Comparison of ENCODE assay signal across 9 cellular contexts in genomic region chr17:79799538-79800324, GRCh38. TPM values are rescaled to one million over a fixed set of nuclear protein-coding genes. Genes with fewer than 3 reads are reported as not detected.
DNase-seq lines count a peak whose midpoint lies in the region; ATAC-seq and TF ChIP-seq lines count a peak whose summit lies in the region.
"Had no signal": no experiment of that assay in that cellular context is flagged by ENCODE, and none has a peak within 500 bp of the region (broad histone marks: within the 10 kb centered on the region; RNA-seq: fewer than 3 reads in every experiment).

No MANE protein-coding gene starts in this region.

- H2BK5ac ChIP-seq in H9 (ENCODE audit: insufficient read length, low read length): no peak overlapping the region

- H3K4me2 ChIP-seq in H9 (ENCODE audit: insufficient read depth, insufficient read length, low read length): no peak overlapping the region

- DNase-seq in CD14-positive monocyte (ENCODE audit: low spot score) (no peak), H9 (peak; percentile 45), activated B cell treated with CpG ODN at 0.5 μM for 24 hours (no peak), memory B cell (ENCODE audit: low spot score in 2 of 2) (no peak), KG1 (lab: John Stamatoyannopoulos, UW) (no peak), NCI-H226 (no peak), left ventricle myocardium superior (no peak)

- H3T11ph ChIP-seq in H9 (ENCODE audit: low read length): no peak overlapping the region

- peaks cover 12% of the 10 kb centered on the region for H3K23me2 ChIP-seq in H9 (ENCODE audit: insufficient read length, low read depth, low read length, poor library complexity, severe bottlenecking)

- H3K36me3 Mint-ChIP-seq in CD14-positive monocyte: peaks cover 24 to 37% of the 10 kb centered on the region in 2 donors
- peaks cover 0 to 1% (median 0%) of the 10 kb centered on the region in 3 experiments; a peak in 1 of 7 replicates for H3K36me3 Mint-ChIP-seq in H9 (ENCODE audit: insufficient read depth in 1 of 3, low read depth in 3 of 3)
- peaks cover 4% of the 10 kb centered on the region for H3K36me3 Mint-ChIP-seq in activated B cell treated with CpG ODN at 0.5 μM for 24 hours (ENCODE audit: low read depth)
- H3K36me3 Mint-ChIP-seq in memory B cell: peaks cover 9% of the 10 kb centered on the region

- no peak overlapping the region for H3K23ac ChIP-seq in H9 (ENCODE audit: insufficient read length, low read depth, low read length)

- H4K8ac ChIP-seq in H9 (replicated peaks; ENCODE audit: insufficient read length, low read depth, low read length): no peak overlapping the region

- peaks cover 6 to 48% (median 41%) of the 10 kb centered on the region in 7 donors for H3K9me3 Mint-ChIP-seq in CD14-positive monocyte
- H3K9me3 Mint-ChIP-seq in H9: peaks cover 4 to 15% of the 10 kb centered on the region in 2 experiments; a peak in 4 of 5 replicates
- no peaks in the 10 kb centered on the region for H3K9me3 Mint-ChIP-seq in activated B cell treated with CpG ODN at 0.5 μM for 24 hours
- peaks cover 5% of the 10 kb centered on the region for H3K9me3 Mint-ChIP-seq in memory B cell

- no peak overlapping the region for H3K9ac ChIP-seq in H9 (ENCODE audit: extremely low read depth, insufficient read length, low read length)

- H3K4me1 Mint-ChIP-seq in CD14-positive monocyte (peaks cover 62% of the 10 kb centered on the region), H9 (peaks cover 32 to 50% of the 10 kb centered on the region in 2 experiments), activated B cell treated with CpG ODN at 0.5 μM for 24 hours (peaks cover 38% of the 10 kb centered on the region), memory B cell (peaks cover 21% of the 10 kb centered on the region)

- no peak overlapping the region for H4K91ac ChIP-seq in H9 (ENCODE audit: insufficient read length, low read depth, low read length)

- intact Hi-C loops in CD14-positive monocyte (cut with micrococcal nuclease) (loop anchor here (2.0 kb wide), 2 partner anchors 39 to 43 kb away; partner anchors contain the start of gene CBX4 (in 1 of the 2)), activated B cell treated with CpG ODN at 0.5 μM for 24 hours (cut with micrococcal nuclease) (loop anchor here (1.0 to 10.0 kb wide), 5 partner anchors 8 to 1715 kb away; partner anchors contain the start of genes ACTG1, CCDC40 and TBC1D16), left ventricle myocardium superior (cut with micrococcal nuclease) (no loop called here)

- no peak overlapping the region for H3K27ac ChIP-seq in H9 (ENCODE audit: insufficient read length, low read depth, low read length)
- H3K27ac ChIP-seq: SJCRH30 had no signal

- no peak overlapping the region for H2BK120ac ChIP-seq in H9 (ENCODE audit: low read depth, low read length, poor library complexity, severe bottlenecking)

- no peak overlapping the region for H3K14ac ChIP-seq in H9 (ENCODE audit: insufficient read depth, low read length)

- TF ChIP-seq CTCF in CD14-positive monocyte (IDR thresholded peaks at IDR 0.05): no peak
- TF ChIP-seq CTCF in H9 (conservative IDR thresholded peaks at IDR 0.05): no peak
- no peak for TF ChIP-seq CTCF in activated B cell treated with CpG ODN at 0.5 μM for 24 hours (IDR thresholded peaks at IDR 0.05)

- H3K9me3 ChIP-seq in H9 (ENCODE audit: control insufficient read depth, low read depth, low read length): no peaks in the 10 kb centered on the region
- H3K9me3 ChIP-seq: SJCRH30 had no signal

- ATAC-seq in activated B cell treated with CpG ODN at 0.5 μM for 24 hours (ENCODE audit: low read depth): no peak
- ATAC-seq in memory B cell (ENCODE audit: low read depth): no peak
- ATAC-seq in GM21717 (IDR thresholded peaks at IDR 0.05; ENCODE audit: unreplicated experiment): no peak
- ATAC-seq in left ventricle myocardium superior: no peak

- no peak overlapping the region for H3K56ac ChIP-seq in H9 (ENCODE audit: insufficient read length, low read depth, low read length)

- H3K4ac ChIP-seq in H9 (ENCODE audit: low read depth, low read length): no peak overlapping the region

- H3K4me1 ChIP-seq in H9 (ENCODE audit: insufficient read depth, low read length): no peaks in the 10 kb centered on the region

- no peak overlapping the region for H2BK20ac ChIP-seq in H9 (ENCODE audit: low read depth, low read length, poor library complexity, severe bottlenecking)

- H4K20me1 ChIP-seq in H9 (ENCODE audit: control insufficient read depth, insufficient read depth, insufficient read length): no peaks in the 10 kb centered on the region

- no CpG with 5 or more reads among the region's 31 CpGs for WGBS in H9 (ENCODE audit: extremely low coverage, insufficient read length, low lambda C conversion rate)

- peak overlapping the region in 3 of 7 donors; percentile 36 to 70 (median 45) for H3K27ac Mint-ChIP-seq in CD14-positive monocyte
- H3K27ac Mint-ChIP-seq in H9: no peak overlapping the region
- H3K27ac Mint-ChIP-seq in activated B cell treated with CpG ODN at 0.5 μM for 24 hours: peak overlapping the region; percentile 79
- H3K27ac Mint-ChIP-seq in memory B cell: peak overlapping the region; percentile 89

- no peak overlapping the region for H2BK15ac ChIP-seq in H9 (ENCODE audit: low read depth, low read length)

- POLR2A ChIA-PET in activated B cell treated with CpG ODN at 0.5 μM for 24 hours (lab: Charles Lee): interaction anchor here (0.9 to 6.6 kb wide), 5 partner anchors 12 to 40 kb away, joined by 3 to 65 read pairs (median 5); partner anchors contain the start of gene CBX4

- H3K27me3 ChIP-seq in H9 (ENCODE audit: insufficient read depth, low read length): peaks cover 80% of the 10 kb centered on the region

- H2AK5ac ChIP-seq in H9 (ENCODE audit: insufficient read length, low read length): no peak overlapping the region

- H3K79me2 ChIP-seq in H9 (ENCODE audit: insufficient read depth, low read length): no peaks in the 10 kb centered on the region

- no peak overlapping the region for H2BK12ac ChIP-seq in H9 (ENCODE audit: insufficient read length, low read depth, low read length)

- H3K27me3 Mint-ChIP-seq in CD14-positive monocyte (ENCODE audit: low read depth in 3 of 3) (peaks cover 62 to 74% (median 67%) of the 10 kb centered on the region in 3 donors), H9 (ENCODE audit: low read depth) (peaks cover 92% of the 10 kb centered on the region), activated B cell treated with CpG ODN at 0.5 μM for 24 hours (peaks cover 29% of the 10 kb centered on the region), memory B cell (peaks cover 21% of the 10 kb centered on the region)

- H3K18ac ChIP-seq in H9 (ENCODE audit: insufficient read length, low read depth, low read length): no peak overlapping the region

- H4K5ac ChIP-seq in H9 (ENCODE audit: insufficient read length, low read depth, low read length): no peak overlapping the region

- H3K79me1 ChIP-seq in H9 (ENCODE audit: insufficient read depth, low read depth, low read length, poor library complexity, severe bottlenecking): no peaks in the 10 kb centered on the region

- H2AFZ ChIP-seq in H9 (ENCODE audit: low read length): no peak overlapping the region

- CTCF ChIA-PET in activated B cell treated with CpG ODN at 0.5 μM for 24 hours (lab: Charles Lee): interaction anchor here (1.1 to 1.5 kb wide), 2 partner anchors 12 to 37 kb away, joined by 3 read pairs; no protein-coding TSS in a partner anchor

- peak overlapping the region; percentile 62 to 93 for H3K4me3 Mint-ChIP-seq in CD14-positive monocyte
- H3K4me3 Mint-ChIP-seq in H9: peak overlapping the region in 1 of 2 experiments; percentile 57; a peak in 1 of 5 replicates
- H3K4me3 Mint-ChIP-seq in activated B cell treated with CpG ODN at 0.5 μM for 24 hours: no peak overlapping the region
- peak overlapping the region; percentile 33 for H3K4me3 Mint-ChIP-seq in memory B cell

RNA-seq across cellular contexts. Expression of gene CBX8, which starts 2.9 kb away (rescaled TPM):
- 1 to 10 TPM; 2.5 TPM for polyA plus RNA-seq in CD14-positive monocyte
- total RNA-seq in H9 (2021) (1.2 and 2.9 TPM in 2 replicates), activated B cell treated with CpG ODN at 0.5 μM for 24 hours (4.0 and 4.9 TPM in 2 replicates), left ventricle myocardium superior (8.2 TPM)

RNA-seq across cellular contexts. Expression of gene CBX2, which starts 21.8 kb away (rescaled TPM):
- polyA plus RNA-seq in CD14-positive monocyte: under 1 TPM in 1 of 2 donors, not detected in 1; 0.09 TPM
- 77.4 and 79.4 TPM in 2 replicates for total RNA-seq in H9 (2021)
- total RNA-seq in activated B cell treated with CpG ODN at 0.5 μM for 24 hours: 0.37 and 0.67 TPM in 2 replicates
- total RNA-seq in left ventricle myocardium superior: 2.9 TPM

RNA-seq across cellular contexts. Expression of gene CBX4, which starts 39.5 kb away (rescaled TPM):
- polyA plus RNA-seq in CD14-positive monocyte: 1 to 10 TPM; 1.4 to 3.6 TPM
- 5.1 and 6.2 TPM in 2 replicates for total RNA-seq in H9 (2021)
- total RNA-seq in activated B cell treated with CpG ODN at 0.5 μM for 24 hours: 55.6 and 56.3 TPM in 2 replicates
- 27.4 TPM for total RNA-seq in left ventricle myocardium superior

Comparison
In these comparisons a context has a peak if more than half of its experiments do, and no peak if none do; other contexts are left out.
1. H3K27ac Mint-ChIP-seq: peak in activated B cell treated with CpG ODN at 0.5 μM for 24 hours (single experiment) and memory B cell (single experiment); none in H9 (0 of 3).
2. RNA of gene CBX2, which starts 21.8 kb away (total RNA-seq): 77.4 to 79.4 TPM in H9; 2.9 TPM in left ventricle myocardium superior (single experiment) and 0.37 to 0.67 TPM in activated B cell treated with CpG ODN at 0.5 μM for 24 hours; every median in the first group is over 10 times any median in the second.